In genomic region chr2:142782942-142783443, GRCh38 we compare ENCODE assay signal across 30 cellular contexts.
DNase-seq lines count a peak whose midpoint lies in the region; ATAC-seq and TF ChIP-seq lines count a peak whose summit lies in the region.
"Had no signal": no experiment of that assay in that cellular context is flagged by ENCODE, and none has a peak within 500 bp of the region (broad histone marks: within the 10 kb centered on the region; RNA-seq: fewer than 3 reads in every experiment).

No MANE protein-coding gene starts in this region.

- BruUV-seq in PC-9 (replicated peaks; lab: Mats Ljungman, UMichigan) = no TSS peak

- no peak overlapping the region for H2BK120ac ChIP-seq in mesenchymal stem cell (ENCODE audit: low read depth, low read length)

- no peak for DNase-seq in PC-9
- DNase-seq in mesenchymal stem cell = no peak
- no peak for DNase-seq in gastrocnemius medialis
- no peak for DNase-seq in MG63
- DNase-seq: 8988T; ACHN; AML-193; BE2C; C1 segment of cervical spinal cord; Caco-2; Calu3; CD4-positive, alpha-beta T cell; CD4-positive, CD25-positive, alpha-beta regulatory T cell; CD8-positive, alpha-beta memory T cell; CD8-positive, alpha-beta T cell; COR-L47; DMS 273 treated with DMSO at 0.1 percent for 48 hours; DMS153; DMS53; DMS79; DMS79 treated with DMSO at 0.1 percent for 48 hours; DND-41; EL had no signal

- H3K27me3 ChIP-seq in PC-9 (ENCODE audit: insufficient read depth, low read depth) = no peaks in the 10 kb centered on the region
- H3K27me3 ChIP-seq in mesenchymal stem cell (ENCODE audit: control insufficient read depth in 1 of 2, insufficient read depth in 1 of 2, low read length in 2 of 2) = no peaks in the 10 kb centered on the region
- no peaks in the 10 kb centered on the region for H3K27me3 ChIP-seq in neural cell (ENCODE audit: insufficient read depth, low read depth, low read length)
- no peaks in the 10 kb centered on the region for H3K27me3 ChIP-seq in gastrocnemius medialis
- no peaks in the 10 kb centered on the region for H3K27me3 ChIP-seq in MG63
- H3K27me3 ChIP-seq: BE2C; BLaER1; BLaER1 treated with 17β-estradiol and CSF1 and Interleukin-3, amounts not matched to agents 10 nM and 100 nM had no signal

- POLR2A ChIA-PET in PC-9 (lab: Charles Lee; ENCODE audit: unreplicated experiment) = no interaction called here

- no peak overlapping the region for H3K18ac ChIP-seq in mesenchymal stem cell (ENCODE audit: low read depth in 1 of 2, low read length in 2 of 2)

- H3F3A ChIP-seq in PC-9 (ENCODE audit: insufficient read depth, low read depth) = no peaks in the 10 kb centered on the region
- no peaks in the 10 kb centered on the region for H3F3A ChIP-seq in neural cell (ENCODE audit: insufficient read depth, low read length, poor library complexity, severe bottlenecking)

- H3K4me1 ChIP-seq in PC-9 (replicated peaks; ENCODE audit: insufficient read depth) (no peaks in the 10 kb centered on the region), mesenchymal stem cell (ENCODE audit: control insufficient read depth, insufficient read depth, low read depth, low read length) (no peaks in the 10 kb centered on the region), gastrocnemius medialis (no peaks in the 10 kb centered on the region)
- H3K4me1 ChIP-seq: A549, BE2C, BLaER1, Caco-2 had no signal

- H4K8ac ChIP-seq in mesenchymal stem cell (ENCODE audit: low read length) = no peak overlapping the region

- no peak for ATAC-seq in GM19395 (IDR thresholded peaks at IDR 0.05; ENCODE audit: unreplicated experiment)
- ATAC-seq in gastrocnemius medialis = no peak
- ATAC-seq: CD8-positive, alpha-beta T cell had no signal

- H3K9me3 ChIP-seq in PC-9 (ENCODE audit: insufficient read depth, low read depth) (peaks cover 11% of the 10 kb centered on the region; the same call in 1 of the 2 replicates), mesenchymal stem cell (ENCODE audit: control insufficient read depth, low read length) (peaks cover 5% of the 10 kb centered on the region), neural cell (ENCODE audit: low read length) (no peaks in the 10 kb centered on the region), gastrocnemius medialis (no peaks in the 10 kb centered on the region), MG63 (no peaks in the 10 kb centered on the region)
- H3K9me3 ChIP-seq: A549; BE2C; BLaER1; BLaER1 treated with 17β-estradiol and CSF1 and Interleukin-3, amounts not matched to agents 10 nM and 100 nM; Caco-2 had no signal

- H3K4me3 ChIP-seq in PC-9 = no peak overlapping the region
- no peak overlapping the region for H3K4me3 ChIP-seq in mesenchymal stem cell (ENCODE audit: insufficient read depth in 1 of 2, low read depth in 1 of 2, low read length in 2 of 2)
- H3K4me3 ChIP-seq in neural cell (ENCODE audit: low read length) = no peak overlapping the region
- H3K4me3 ChIP-seq in gastrocnemius medialis = no peak overlapping the region
- H3K4me3 ChIP-seq in MG63 = no peak overlapping the region
- H3K4me3 ChIP-seq: A549; BLaER1; BLaER1 treated with 17β-estradiol and CSF1 and Interleukin-3, amounts not matched to agents 10 nM and 100 nM had no signal

- no peak overlapping the region for H3K23ac ChIP-seq in mesenchymal stem cell (ENCODE audit: low read length in 2 of 2)

- H2AFZ ChIP-seq in PC-9 (peak overlapping the region; percentile 25; the same call in 1 of the 2 replicates), mesenchymal stem cell (ENCODE audit: low read depth, low read length) (no peak overlapping the region), neural cell (ENCODE audit: low read depth, low read length) (no peak overlapping the region)

- TF ChIP-seq CTCF in PC-9 (conservative IDR thresholded peaks at IDR 0.05) = no peak
- TF ChIP-seq CTCF in neural cell (IDR thresholded peaks at IDR 0.05; ENCODE audit: poor library complexity, severe bottlenecking) = no peak
- TF ChIP-seq CTCF in gastrocnemius medialis (IDR thresholded peaks at IDR 0.05 in 4 of 5, conservative IDR thresholded peaks at IDR 0.05 in 1 of 5) = no peak

- no peak overlapping the region for H3K4ac ChIP-seq in mesenchymal stem cell (ENCODE audit: low read depth in 1 of 2, low read length in 2 of 2)

- no peak overlapping the region for H4K91ac ChIP-seq in mesenchymal stem cell (ENCODE audit: low read length)

- no peaks in the 10 kb centered on the region for H3K9me2 ChIP-seq in PC-9 (ENCODE audit: insufficient read depth)
- no peaks in the 10 kb centered on the region for H3K9me2 ChIP-seq in neural cell (ENCODE audit: insufficient read depth, low read length)

- H3K36me3 ChIP-seq in PC-9 (ENCODE audit: low read depth) (no peaks in the 10 kb centered on the region), mesenchymal stem cell (ENCODE audit: control insufficient read depth in 1 of 2, insufficient read depth in 2 of 2, low read depth in 1 of 2, low read length in 2 of 2) (no peaks in the 10 kb centered on the region), neural cell (ENCODE audit: insufficient read depth, low read length) (no peaks in the 10 kb centered on the region), gastrocnemius medialis (no peaks in the 10 kb centered on the region), MG63 (no peaks in the 10 kb centered on the region)
- H3K36me3 ChIP-seq: BE2C; BLaER1; BLaER1 treated with 17β-estradiol and CSF1 and Interleukin-3, amounts not matched to agents 10 nM and 100 nM had no signal

- no peak overlapping the region for H2AK5ac ChIP-seq in mesenchymal stem cell (ENCODE audit: low read length, severe bottlenecking)

- CTCF ChIA-PET in PC-9 (lab: Charles Lee) = no interaction called here

- no peak overlapping the region for H2BK5ac ChIP-seq in mesenchymal stem cell (ENCODE audit: low read depth, low read length, poor library complexity, severe bottlenecking)

- in situ Hi-C loops in gastrocnemius medialis (cut with MboI; ENCODE audit: low sequenced_read_pairs in 4 of 4) = no loop called here

- H2BK12ac ChIP-seq in mesenchymal stem cell (ENCODE audit: low read length in 2 of 2) = no peak overlapping the region

- peak; percentile 98 for TF ChIP-seq EP300 in neural cell (conservative IDR thresholded peaks at IDR 0.05; ENCODE audit: poor library complexity, severe bottlenecking)

- H3K79me2 ChIP-seq in PC-9 (ENCODE audit: low read depth) = no peaks in the 10 kb centered on the region
- H3K79me2 ChIP-seq in neural cell (replicated peaks; ENCODE audit: insufficient read depth, low read length) = no peaks in the 10 kb centered on the region

- H3K27ac ChIP-seq in PC-9 (no peak overlapping the region), mesenchymal stem cell (ENCODE audit: low read length, poor library complexity, severe bottlenecking) (no peak overlapping the region), neural cell (ENCODE audit: low read length) (no peak overlapping the region), gastrocnemius medialis (no peak overlapping the region)
- H3K27ac ChIP-seq: 22Rv1; A549; BLaER1; BLaER1 treated with 17β-estradiol and CSF1 and Interleukin-3, amounts not matched to agents 10 nM and 100 nM; C4-2B had no signal

- intact Hi-C loops in PC-9 (cut with micrococcal nuclease; ENCODE audit: unreplicated experiment) = no loop called here
- intact Hi-C loops in gastrocnemius medialis (cut with DNase I; ENCODE audit: low total_unique reads) = no loop called here

- TF ChIP-seq RAD21 in neural cell (conservative IDR thresholded peaks at IDR 0.05) = peak; percentile 5

- H3K4me2 ChIP-seq in PC-9 (no peak overlapping the region), mesenchymal stem cell (ENCODE audit: low read length, poor library complexity, severe bottlenecking) (peak overlapping the region; percentile 29), neural cell (ENCODE audit: low read length) (no peak overlapping the region)
- H3K4me2 ChIP-seq: A549; BLaER1; BLaER1 treated with 17β-estradiol and CSF1 and Interleukin-3, amounts not matched to agents 10 nM and 100 nM had no signal

- no peak for TF ChIP-seq POLR2A in gastrocnemius medialis (IDR thresholded peaks at IDR 0.05)

- no peak overlapping the region for H3K9ac ChIP-seq in mesenchymal stem cell (ENCODE audit: low read length)
- H3K9ac ChIP-seq in neural cell (ENCODE audit: low read length) = no peak overlapping the region
- H3K9ac ChIP-seq: BLaER1; BLaER1 treated with 17β-estradiol and CSF1 and Interleukin-3, amounts not matched to agents 10 nM and 100 nM had no signal

- WGBS in mesenchymal stem cell = 94% methylated on average over 1 of the region's 4 CpGs

- H3K14ac ChIP-seq in mesenchymal stem cell (ENCODE audit: low read length in 2 of 2) = no peak overlapping the region

- H3K79me1 ChIP-seq in mesenchymal stem cell (replicated peaks; ENCODE audit: low read length, poor library complexity, severe bottlenecking) = no peaks in the 10 kb centered on the region

- H4K20me1 ChIP-seq in PC-9 (ENCODE audit: insufficient read depth) = no peaks in the 10 kb centered on the region
- H4K20me1 ChIP-seq in neural cell (ENCODE audit: insufficient read depth) = no peaks in the 10 kb centered on the region
- H4K20me1 ChIP-seq: BLaER1; BLaER1 treated with 17β-estradiol and CSF1 and Interleukin-3, amounts not matched to agents 10 nM and 100 nM had no signal

- H2BK15ac ChIP-seq in mesenchymal stem cell (ENCODE audit: low read depth, poor library complexity, severe bottlenecking) = no peak overlapping the region

TF ChIP-seq in neural cell, 6 proteins besides CTCF, POLR2A, EP300 and RAD21 (continues in another document):
- TF ChIP-seq TAF1 (IDR thresholded peaks at IDR 0.05; ENCODE audit: low read depth) (no peak), REST (IDR thresholded peaks at IDR 0.05; ENCODE audit: borderline replicate concordance) (peak; percentile 59)
